ENCODE assay signal across 29 cellular contexts in the genomic region with DNA sequence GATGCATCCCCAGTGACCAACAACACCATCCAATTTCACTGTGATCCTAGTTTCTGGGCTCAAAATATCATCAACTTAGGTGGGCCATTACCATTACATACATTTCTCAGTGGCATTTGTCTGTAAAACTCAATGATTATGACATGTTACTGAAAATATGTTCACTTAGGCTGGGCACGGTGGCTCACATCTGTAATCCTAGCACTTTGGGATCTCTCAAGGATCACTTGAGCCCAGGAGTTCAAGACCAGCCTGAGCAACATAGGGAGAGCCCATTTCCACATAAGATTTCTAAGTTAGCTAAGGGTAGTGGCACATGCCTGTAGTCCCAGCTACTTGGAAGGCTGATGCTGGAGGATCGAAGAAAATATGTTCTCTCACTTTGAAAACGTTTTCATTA.
"Had no signal": no experiment of that assay in that cellular context is flagged by ENCODE, and none has a peak within 500 bp of the region (broad histone marks: within the 10 kb centered on the region; RNA-seq: fewer than 3 reads in every experiment).

No MANE protein-coding gene starts in this region.

- H3K27me3 Mint-ChIP-seq: stimulated activated memory B cell treated with anti-CD40 and anti-IgM and Interleukin-4, amounts not matched to agents 10 μg/mL and 1 μg/mL and 100 μg/mL, for 72 hours; stimulated activated naive B cell treated with anti-CD40 and anti-IgM and Interleukin-4, amounts not matched to agents 10 μg/mL and 1 μg/mL and 100 μg/mL, for 72 hours; stimulated activated naive CD8-positive, alpha-beta T cell treated with anti-CD3 and anti-CD28 coated beads, Interleukin-15, amount 100 ng/mL, for 72 hours; stimulated activated naive CD8-positive, alpha-beta T cell treated with anti-CD3 and anti-CD28 coated beads, Interleukin-15, Interleukin-2, amounts not matched to agents 100 ng/mL and 50 ng/mL, for 24 hours; type B pancreatic cell had no signal

- H3K27ac Mint-ChIP-seq: stimulated activated effector memory CD8-positive, alpha-beta T cell treated with anti-CD3 and anti-CD28 coated beads, Interleukin-12 subunit alpha, Interleukin-12 subunit beta, amount 100 ng/mL, for 72 hours; stimulated activated memory B cell treated with anti-CD40 and anti-IgM and Interleukin-4, amounts not matched to agents 10 μg/mL and 1 μg/mL and 100 μg/mL, for 72 hours; stimulated activated naive B cell treated with anti-CD40 and anti-IgM and Interleukin-4, amounts not matched to agents 10 μg/mL and 1 μg/mL and 100 μg/mL, for 72 hours; stimulated activated naive CD8-positive, alpha-beta T cell treated with anti-CD3 and anti-CD28 coated beads, Interleukin-15, amount 100 ng/mL, for 72 hours; stimulated activated naive CD8-positive, alpha-beta T cell treated with anti-CD3 and anti-CD28 coated beads, Interleukin-15, Interleukin-2, amounts not matched to agents 100 ng/mL and 50 ng/mL, for 24 hours; type B pancreatic cell had no signal

- FAIRE-seq: urothelium cell line had no signal

- H3K4me3 Mint-ChIP-seq: stimulated activated effector memory CD8-positive, alpha-beta T cell treated with anti-CD3 and anti-CD28 coated beads, Interleukin-12 subunit alpha, Interleukin-12 subunit beta, amount 100 ng/mL, for 72 hours; stimulated activated memory B cell treated with anti-CD40 and anti-IgM and Interleukin-4, amounts not matched to agents 10 μg/mL and 1 μg/mL and 100 μg/mL, for 72 hours; stimulated activated naive B cell treated with anti-CD40 and anti-IgM and Interleukin-4, amounts not matched to agents 10 μg/mL and 1 μg/mL and 100 μg/mL, for 72 hours; stimulated activated naive CD8-positive, alpha-beta T cell treated with anti-CD3 and anti-CD28 coated beads, Interleukin-15, amount 100 ng/mL, for 72 hours; stimulated activated naive CD8-positive, alpha-beta T cell treated with anti-CD3 and anti-CD28 coated beads, Interleukin-15, Interleukin-2, amounts not matched to agents 100 ng/mL and 50 ng/mL, for 24 hours; type B pancreatic cell had no signal

- H3K4me3 ChIP-seq: stomach, suprapubic skin, testis, thoracic aorta, thyroid gland, tibial artery, tibial nerve, transverse colon, upper lobe of left lung, upper lobe of right lung, uterus, vagina had no signal

- H3K4me1 ChIP-seq: stomach, suprapubic skin, testis, thyroid gland, tibial artery, tibial nerve, transverse colon, upper lobe of right lung, uterus, vagina had no signal

- H3K27ac ChIP-seq: stomach, suprapubic skin, testis, thoracic aorta, thyroid gland, tibial artery, tibial nerve, transverse colon, upper lobe of left lung, upper lobe of right lung, uterus, vagina had no signal

- H3K9me3 ChIP-seq: testis, thyroid gland, uterus had no signal

- ATAC-seq: stimulated activated effector memory CD8-positive, alpha-beta T cell treated with anti-CD3 and anti-CD28 coated beads, Interleukin-12 subunit alpha, Interleukin-12 subunit beta, amount 100 ng/mL, for 72 hours; stimulated activated memory B cell treated with anti-CD40 and anti-IgM and Interleukin-4, amounts not matched to agents 10 μg/mL and 1 μg/mL and 100 μg/mL, for 72 hours; stimulated activated naive B cell treated with anti-CD40 and anti-IgM and Interleukin-4, amounts not matched to agents 10 μg/mL and 1 μg/mL and 100 μg/mL, for 72 hours; stimulated activated naive CD8-positive, alpha-beta T cell treated with anti-CD3 and anti-CD28 coated beads, Interleukin-15, amount 100 ng/mL, for 72 hours; stimulated activated naive CD8-positive, alpha-beta T cell treated with anti-CD3 and anti-CD28 coated beads, Interleukin-15, Interleukin-2, amounts not matched to agents 100 U/mL and 50 U/mL, for 24 hours; upper lobe of right lung had no signal

- H3K27me3 ChIP-seq: stomach, suprapubic skin, testis, thyroid gland, tibial artery, tibial nerve, transverse colon, upper lobe of left lung, upper lobe of right lung, uterus, vagina had no signal

- H3K36me3 ChIP-seq: uterus had no signal

- H3K4me1 Mint-ChIP-seq: stimulated activated effector memory CD8-positive, alpha-beta T cell treated with anti-CD3 and anti-CD28 coated beads, Interleukin-12 subunit alpha, Interleukin-12 subunit beta, amount 100 ng/mL, for 72 hours; stimulated activated memory B cell treated with anti-CD40 and anti-IgM and Interleukin-4, amounts not matched to agents 10 μg/mL and 1 μg/mL and 100 μg/mL, for 72 hours; stimulated activated naive CD8-positive, alpha-beta T cell treated with anti-CD3 and anti-CD28 coated beads, Interleukin-15, amount 100 ng/mL, for 72 hours had no signal

- H3K9me3 Mint-ChIP-seq: stimulated activated effector memory CD8-positive, alpha-beta T cell treated with anti-CD3 and anti-CD28 coated beads, Interleukin-12 subunit alpha, Interleukin-12 subunit beta, amount 100 ng/mL, for 72 hours; stimulated activated naive CD8-positive, alpha-beta T cell treated with anti-CD3 and anti-CD28 coated beads, Interleukin-15, amount 100 ng/mL, for 72 hours had no signal

- DNase-seq: stimulated activated CD4-positive, alpha-beta T cell treated with anti-CD3 and anti-CD28 coated beads, Interleukin-2, amount 100 ng/mL, for 48 hours; stimulated activated CD4-positive, alpha-beta T cell treated with anti-CD3 and anti-CD28 coated beads, Interleukin-4, amount 100 ng/mL, for 1 hour; stimulated activated CD4-positive, alpha-beta T cell treated with anti-CD3 and anti-CD28 coated beads, Interleukin-4, amount 100 ng/mL, for 24 hours; stimulated activated CD4-positive, alpha-beta T cell treated with anti-CD3 and anti-CD28 coated beads, Interleukin-4, amount 100 ng/mL, for 4 hours; stimulated activated CD8-positive, alpha-beta memory T cell treated with anti-CD3 and anti-CD28 coated beads, Interleukin-4, amount 100 ng/mL, for 48 hours; stimulated activated naive B cell treated with anti-CD40 and anti-IgM and Interleukin-4, amounts not matched to agents 10 μg/mL and 1 μg/mL and 100 μg/mL, for 72 hours; stimulated activated naive CD4-positive, alpha-beta T cell; stimulated activated naive CD4-positive, alpha-beta T cell treated with Interleukin-2 at 50 U/mL for 16 hours; stimulated activated naive CD8-positive, alpha-beta T cell treated with anti-CD3 and anti-CD28 coated beads, Interleukin-15, amount 100 ng/mL, for 72 hours; stimulated activated naive CD8-positive, alpha-beta T cell treated with anti-CD3 and anti-CD28 coated beads, Interleukin-15, Interleukin-2, amounts not matched to agents 100 U/mL and 50 U/mL, for 24 hours; stomach; substantia nigra; testis; thyroid gland; tibial artery; transverse colon; trophoblast cell; upper lobe of left lung; upper lobe of right lung; uterus had no signal
